1 cellular context compared by ENCODE assay signal in genomic region chr19:44220761-44221160, GRCh38. TPM values are rescaled to one million over a fixed set of nuclear protein-coding genes. Genes with fewer than 3 reads are reported as not detected.
"Had no signal": no experiment of that assay in that cellular context is flagged by ENCODE, and none has a peak within 500 bp of the region (broad histone marks: within the 10 kb centered on the region; RNA-seq: fewer than 3 reads in every experiment).

No MANE protein-coding gene starts in this region.

RNA-seq across cellular contexts. Expression of gene ZNF233, which starts 38.9 kb away (rescaled TPM):
- total RNA-seq: left lobe of liver had no signal
